19 cellular contexts compared by ENCODE assay signal in genomic region chr20:3560578-3560977, GRCh38.
"Had no signal": no experiment of that assay in that cellular context is flagged by ENCODE, and none has a peak within 500 bp of the region (broad histone marks: within the 10 kb centered on the region; RNA-seq: fewer than 3 reads in every experiment).

No MANE protein-coding gene starts in this region.

- H3K27ac ChIP-seq: ascending aorta, colonic mucosa, epithelial cell of prostate, left lung, right atrium auricular region, vagina had no signal

- ATAC-seq: activated naive CD8-positive, alpha-beta T cell treated with anti-CD3 and anti-CD28 coated beads, Interleukin-2, amount 50 U/mL, for 24 hours; left lung; natural killer cell; stimulated activated memory B cell treated with anti-CD40 and anti-IgM and Interleukin-4, amounts not matched to agents 10 μg/mL and 1 μg/mL and 100 μg/mL, for 72 hours had no signal

- H3K36me3 ChIP-seq: colonic mucosa had no signal

- H3K4me1 ChIP-seq: ascending aorta, colonic mucosa, right atrium auricular region, tibial nerve, vagina had no signal

- H3K9me3 ChIP-seq: ascending aorta, colonic mucosa, left lung, right atrium auricular region, spleen, tibial nerve, vagina had no signal

- DNase-seq: activated B cell treated with CpG ODN at 0.5 μM for 24 hours; activated CD4-positive, alpha-beta T cell treated with anti-CD3 and anti-CD28 coated beads, Interleukin-2, amount 10 ng/mL, durations not matched to agents 7 days and 5 days; activated CD8-positive, alpha-beta memory T cell treated with anti-CD3 and anti-CD28 coated beads for 24 hours; activated naive CD4-positive, alpha-beta T cell treated with Interleukin-2 at 50 U/mL for 16 hours; activated naive CD8-positive, alpha-beta T cell treated with anti-CD3 and anti-CD28 coated beads, Interleukin-2, amount 50 U/mL, for 24 hours; colonic mucosa; effector CD8-positive, alpha-beta T cell; left lung; natural killer cell; posterior cingulate gyrus; spleen; stimulated activated CD4-positive, alpha-beta T cell treated with anti-CD3 and anti-CD28 coated beads, Interleukin-1b, Interleukin-23, amount 100 ng/mL, for 48 hours had no signal

- FAIRE-seq: TTC549 had no signal

- H3K27me3 ChIP-seq: ascending aorta, colonic mucosa, left lung, right atrium auricular region, spleen, tibial nerve, vagina had no signal

- H3K4me3 ChIP-seq: ascending aorta, colonic mucosa, left lung, right atrium auricular region, spleen, tibial nerve, vagina had no signal
